1 cellular context compared by ENCODE assay signal in the genomic region with DNA sequence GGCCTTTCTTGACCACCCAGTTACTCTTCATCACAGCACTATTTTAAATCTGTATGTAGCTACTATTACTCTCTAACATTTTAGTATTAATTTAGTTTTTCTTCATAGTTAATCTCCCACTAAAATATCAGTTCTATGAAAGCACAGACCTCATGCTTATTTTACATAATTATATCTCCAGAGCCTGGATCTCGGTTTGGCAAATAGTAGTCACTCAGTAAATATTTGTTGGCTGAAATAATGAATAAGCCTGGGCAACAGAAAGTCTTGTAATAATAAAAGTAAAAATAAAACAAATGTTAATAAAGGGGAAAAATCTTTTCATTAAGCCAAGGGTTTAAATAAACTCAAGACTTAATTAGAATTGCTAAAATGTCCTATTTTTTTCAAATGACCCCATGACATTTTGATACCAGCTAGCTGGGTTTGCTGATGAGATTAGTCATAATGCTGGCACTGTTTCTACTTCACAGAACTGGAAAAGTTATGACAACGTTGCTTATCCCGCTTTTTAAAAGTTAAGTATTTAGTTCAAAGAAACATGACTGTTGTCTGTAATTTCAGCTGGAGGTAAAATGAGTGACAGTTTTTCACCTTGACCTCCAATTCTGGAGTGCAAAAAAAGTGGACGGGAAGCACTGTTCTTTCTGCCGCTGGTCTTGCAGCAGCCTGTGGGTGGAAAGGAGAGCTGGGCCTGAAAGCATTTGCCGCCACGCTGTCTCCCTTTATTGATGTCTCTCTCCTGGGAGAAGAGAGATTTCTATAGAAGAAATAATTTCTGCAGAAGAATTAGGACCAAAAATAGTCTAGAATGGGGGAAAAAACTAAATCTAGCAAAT.
TF ChIP-seq lines count a peak whose summit lies in the region.

No MANE protein-coding gene starts in this region.

TF ChIP-seq in GM23338, 12 proteins besides CTCF, POLR2A, EP300 and RAD21:
- TF ChIP-seq, protein P1, sequence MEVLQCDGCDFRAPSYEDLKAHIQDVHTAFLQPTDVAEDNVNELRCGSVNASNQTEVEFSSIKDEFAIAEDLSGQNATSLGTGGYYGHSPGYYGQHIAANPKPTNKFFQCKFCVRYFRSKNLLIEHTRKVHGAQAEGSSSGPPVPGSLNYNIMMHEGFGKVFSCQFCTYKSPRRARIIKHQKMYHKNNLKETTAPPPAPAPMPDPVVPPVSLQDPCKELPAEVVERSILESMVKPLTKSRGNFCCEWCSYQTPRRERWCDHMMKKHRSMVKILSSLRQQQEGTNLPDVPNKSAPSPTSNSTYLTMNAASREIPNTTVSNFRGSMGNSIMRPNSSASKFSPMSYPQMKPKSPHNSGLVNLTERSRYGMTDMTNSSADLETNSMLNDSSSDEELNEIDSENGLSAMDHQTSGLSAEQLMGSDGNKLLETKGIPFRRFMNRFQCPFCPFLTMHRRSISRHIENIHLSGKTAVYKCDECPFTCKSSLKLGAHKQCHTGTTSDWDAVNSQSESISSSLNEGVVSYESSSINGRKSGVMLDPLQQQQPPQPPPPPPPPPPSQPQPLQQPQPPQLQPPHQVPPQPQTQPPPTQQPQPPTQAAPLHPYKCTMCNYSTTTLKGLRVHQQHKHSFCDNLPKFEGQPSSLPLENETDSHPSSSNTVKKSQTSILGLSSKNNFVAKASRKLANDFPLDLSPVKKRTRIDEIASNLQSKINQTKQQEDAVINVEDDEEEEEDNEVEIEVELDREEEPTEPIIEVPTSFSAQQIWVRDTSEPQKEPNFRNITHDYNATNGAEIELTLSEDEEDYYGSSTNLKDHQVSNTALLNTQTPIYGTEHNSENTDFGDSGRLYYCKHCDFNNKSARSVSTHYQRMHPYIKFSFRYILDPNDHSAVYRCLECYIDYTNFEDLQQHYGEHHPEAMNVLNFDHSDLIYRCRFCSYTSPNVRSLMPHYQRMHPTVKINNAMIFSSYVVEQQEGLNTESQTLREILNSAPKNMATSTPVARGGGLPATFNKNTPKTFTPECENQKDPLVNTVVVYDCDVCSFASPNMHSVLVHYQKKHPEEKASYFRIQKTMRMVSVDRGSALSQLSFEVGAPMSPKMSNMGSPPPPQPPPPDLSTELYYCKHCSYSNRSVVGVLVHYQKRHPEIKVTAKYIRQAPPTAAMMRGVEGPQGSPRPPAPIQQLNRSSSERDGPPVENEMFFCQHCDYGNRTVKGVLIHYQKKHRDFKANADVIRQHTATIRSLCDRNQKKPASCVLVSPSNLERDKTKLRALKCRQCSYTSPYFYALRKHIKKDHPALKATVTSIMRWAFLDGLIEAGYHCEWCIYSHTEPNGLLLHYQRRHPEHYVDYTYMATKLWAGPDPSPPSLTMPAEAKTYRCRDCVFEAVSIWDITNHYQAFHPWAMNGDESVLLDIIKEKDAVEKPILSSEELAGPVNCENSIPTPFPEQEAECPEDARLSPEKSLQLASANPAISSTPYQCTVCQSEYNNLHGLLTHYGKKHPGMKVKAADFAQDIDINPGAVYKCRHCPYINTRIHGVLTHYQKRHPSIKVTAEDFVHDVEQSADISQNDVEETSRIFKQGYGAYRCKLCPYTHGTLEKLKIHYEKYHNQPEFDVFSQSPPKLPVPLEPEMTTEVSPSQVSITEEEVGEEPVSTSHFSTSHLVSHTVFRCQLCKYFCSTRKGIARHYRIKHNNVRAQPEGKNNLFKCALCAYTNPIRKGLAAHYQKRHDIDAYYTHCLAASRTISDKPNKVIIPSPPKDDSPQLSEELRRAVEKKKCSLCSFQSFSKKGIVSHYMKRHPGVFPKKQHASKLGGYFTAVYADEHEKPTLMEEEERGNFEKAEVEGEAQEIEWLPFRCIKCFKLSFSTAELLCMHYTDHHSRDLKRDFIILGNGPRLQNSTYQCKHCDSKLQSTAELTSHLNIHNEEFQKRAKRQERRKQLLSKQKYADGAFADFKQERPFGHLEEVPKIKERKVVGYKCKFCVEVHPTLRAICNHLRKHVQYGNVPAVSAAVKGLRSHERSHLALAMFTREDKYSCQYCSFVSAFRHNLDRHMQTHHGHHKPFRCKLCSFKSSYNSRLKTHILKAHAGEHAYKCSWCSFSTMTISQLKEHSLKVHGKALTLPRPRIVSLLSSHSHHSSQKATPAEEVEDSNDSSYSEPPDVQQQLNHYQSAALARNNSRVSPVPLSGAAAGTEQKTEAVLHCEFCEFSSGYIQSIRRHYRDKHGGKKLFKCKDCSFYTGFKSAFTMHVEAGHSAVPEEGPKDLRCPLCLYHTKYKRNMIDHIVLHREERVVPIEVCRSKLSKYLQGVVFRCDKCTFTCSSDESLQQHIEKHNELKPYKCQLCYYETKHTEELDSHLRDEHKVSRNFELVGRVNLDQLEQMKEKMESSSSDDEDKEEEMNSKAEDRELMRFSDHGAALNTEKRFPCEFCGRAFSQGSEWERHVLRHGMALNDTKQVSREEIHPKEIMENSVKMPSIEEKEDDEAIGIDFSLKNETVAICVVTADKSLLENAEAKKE (CRISPR knock-in tag; IDR thresholded peaks at IDR 0.05) = no peak
- TF ChIP-seq, protein P2, sequence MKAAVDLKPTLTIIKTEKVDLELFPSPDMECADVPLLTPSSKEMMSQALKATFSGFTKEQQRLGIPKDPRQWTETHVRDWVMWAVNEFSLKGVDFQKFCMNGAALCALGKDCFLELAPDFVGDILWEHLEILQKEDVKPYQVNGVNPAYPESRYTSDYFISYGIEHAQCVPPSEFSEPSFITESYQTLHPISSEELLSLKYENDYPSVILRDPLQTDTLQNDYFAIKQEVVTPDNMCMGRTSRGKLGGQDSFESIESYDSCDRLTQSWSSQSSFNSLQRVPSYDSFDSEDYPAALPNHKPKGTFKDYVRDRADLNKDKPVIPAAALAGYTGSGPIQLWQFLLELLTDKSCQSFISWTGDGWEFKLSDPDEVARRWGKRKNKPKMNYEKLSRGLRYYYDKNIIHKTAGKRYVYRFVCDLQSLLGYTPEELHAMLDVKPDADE (IDR thresholded peaks at IDR 0.05) = no peak
- TF ChIP-seq JUNB (IDR thresholded peaks at IDR 0.05; ENCODE audit: unreplicated experiment) (no peak), EZH2phosphoT487 (IDR thresholded peaks at IDR 0.05; ENCODE audit: unreplicated experiment) (no peak), EZH2 (IDR thresholded peaks at IDR 0.05; ENCODE audit: low read depth, unreplicated experiment) (no peak), CREB1 (CRISPR knock-in tag; IDR thresholded peaks at IDR 0.05; ENCODE audit: low read depth) (no peak), ZNF331 (CRISPR knock-in tag; IDR thresholded peaks at IDR 0.05; ENCODE audit: low read depth) (no peak), NANOG (IDR thresholded peaks at IDR 0.05; ENCODE audit: borderline replicate concordance) (no peak), ZNF114 (CRISPR knock-in tag; IDR thresholded peaks at IDR 0.05) (no peak), STAT1 (IDR thresholded peaks at IDR 0.05; ENCODE audit: unreplicated experiment) (no peak), POLR2AphosphoS5 (IDR thresholded peaks at IDR 0.05; ENCODE audit: low read depth) (no peak)
- TF ChIP-seq, protein P3, sequence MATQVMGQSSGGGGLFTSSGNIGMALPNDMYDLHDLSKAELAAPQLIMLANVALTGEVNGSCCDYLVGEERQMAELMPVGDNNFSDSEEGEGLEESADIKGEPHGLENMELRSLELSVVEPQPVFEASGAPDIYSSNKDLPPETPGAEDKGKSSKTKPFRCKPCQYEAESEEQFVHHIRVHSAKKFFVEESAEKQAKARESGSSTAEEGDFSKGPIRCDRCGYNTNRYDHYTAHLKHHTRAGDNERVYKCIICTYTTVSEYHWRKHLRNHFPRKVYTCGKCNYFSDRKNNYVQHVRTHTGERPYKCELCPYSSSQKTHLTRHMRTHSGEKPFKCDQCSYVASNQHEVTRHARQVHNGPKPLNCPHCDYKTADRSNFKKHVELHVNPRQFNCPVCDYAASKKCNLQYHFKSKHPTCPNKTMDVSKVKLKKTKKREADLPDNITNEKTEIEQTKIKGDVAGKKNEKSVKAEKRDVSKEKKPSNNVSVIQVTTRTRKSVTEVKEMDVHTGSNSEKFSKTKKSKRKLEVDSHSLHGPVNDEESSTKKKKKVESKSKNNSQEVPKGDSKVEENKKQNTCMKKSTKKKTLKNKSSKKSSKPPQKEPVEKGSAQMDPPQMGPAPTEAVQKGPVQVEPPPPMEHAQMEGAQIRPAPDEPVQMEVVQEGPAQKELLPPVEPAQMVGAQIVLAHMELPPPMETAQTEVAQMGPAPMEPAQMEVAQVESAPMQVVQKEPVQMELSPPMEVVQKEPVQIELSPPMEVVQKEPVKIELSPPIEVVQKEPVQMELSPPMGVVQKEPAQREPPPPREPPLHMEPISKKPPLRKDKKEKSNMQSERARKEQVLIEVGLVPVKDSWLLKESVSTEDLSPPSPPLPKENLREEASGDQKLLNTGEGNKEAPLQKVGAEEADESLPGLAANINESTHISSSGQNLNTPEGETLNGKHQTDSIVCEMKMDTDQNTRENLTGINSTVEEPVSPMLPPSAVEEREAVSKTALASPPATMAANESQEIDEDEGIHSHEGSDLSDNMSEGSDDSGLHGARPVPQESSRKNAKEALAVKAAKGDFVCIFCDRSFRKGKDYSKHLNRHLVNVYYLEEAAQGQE (IDR thresholded peaks at IDR 0.05; ENCODE audit: unreplicated experiment) = no peak
